8 cellular contexts compared by ENCODE assay signal in the genomic region with DNA sequence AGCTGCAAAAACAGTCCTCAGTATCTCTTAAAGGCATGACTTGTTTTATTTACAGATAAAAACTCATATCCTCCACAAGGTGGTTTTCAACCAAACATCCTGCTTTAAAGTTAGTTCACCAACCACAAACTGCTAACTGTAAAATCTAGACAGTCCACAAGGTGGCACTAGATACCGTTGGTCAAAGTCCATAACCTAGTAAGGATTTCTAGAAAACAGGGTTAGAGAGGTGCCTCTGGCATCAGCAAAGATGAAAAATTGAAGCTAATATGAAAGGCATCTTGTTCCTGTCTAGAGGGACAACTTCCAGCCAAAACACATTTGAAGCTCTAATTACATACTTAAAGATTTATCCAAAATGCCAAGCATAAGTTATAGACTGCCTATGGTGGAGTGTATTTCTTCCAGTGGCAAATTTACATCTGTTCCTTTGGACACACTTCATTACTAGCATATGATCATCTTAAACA. TPM values are rescaled to one million over a fixed set of nuclear protein-coding genes. Genes with fewer than 3 reads are reported as not detected.
DNase-seq lines count a peak whose midpoint lies in the region; ATAC-seq and TF ChIP-seq lines count a peak whose summit lies in the region.

No MANE protein-coding gene starts in this region.

- TF ChIP-seq CTCF in chondrocyte (IDR thresholded peaks at IDR 0.05) (peak; percentile 99), liver (IDR thresholded peaks at IDR 0.05; ENCODE audit: low read depth, low read length, missing input control) (peak; percentile 87)

- ATAC-seq in GM18907 (IDR thresholded peaks at IDR 0.05; ENCODE audit: unreplicated experiment) (peak; percentile 72), HG03097 (IDR thresholded peaks at IDR 0.05; ENCODE audit: low FRiP score, unreplicated experiment) (peak; percentile 75)

- no peak overlapping the region for H3K4me3 ChIP-seq in CD4-positive, alpha-beta memory T cell (ENCODE audit: low read length in 2 of 2)
- no peak overlapping the region for H3K4me3 ChIP-seq in liver (ENCODE audit: low read depth in 1 of 3, low read length in 3 of 3)

- no peaks in the 10 kb centered on the region for H3K36me3 Mint-ChIP-seq in CD4-positive, alpha-beta memory T cell
- peaks cover 3% of the 10 kb centered on the region for H3K36me3 Mint-ChIP-seq in chondrocyte (ENCODE audit: low read depth)

- no peaks in the 10 kb centered on the region for H3K9me3 ChIP-seq in CD4-positive, alpha-beta memory T cell (ENCODE audit: control insufficient read depth in 1 of 2, low read length in 2 of 2)
- no peaks in the 10 kb centered on the region for H3K9me3 ChIP-seq in liver (ENCODE audit: control insufficient read depth in 4 of 4, low read length in 3 of 4)

- H3K4me1 ChIP-seq in CD4-positive, alpha-beta memory T cell (ENCODE audit: insufficient read depth, low read length) = peaks cover 27% of the 10 kb centered on the region
- H3K4me1 ChIP-seq in liver (ENCODE audit: control insufficient read depth in 4 of 4, insufficient read depth in 4 of 4, low read length in 3 of 4) = no peaks in the 10 kb centered on the region

- no peaks in the 10 kb centered on the region for H3K36me3 ChIP-seq in CD4-positive, alpha-beta memory T cell (ENCODE audit: insufficient read depth, low read length)
- no peaks in the 10 kb centered on the region for H3K36me3 ChIP-seq in liver (ENCODE audit: control insufficient read depth in 4 of 4, insufficient read depth in 3 of 4, low read depth in 1 of 4, low read length in 3 of 4)

- no peaks in the 10 kb centered on the region for H3K27me3 ChIP-seq in CD4-positive, alpha-beta memory T cell (ENCODE audit: insufficient read depth, low read length)
- no peaks in the 10 kb centered on the region for H3K27me3 ChIP-seq in liver (ENCODE audit: control insufficient read depth in 4 of 4, insufficient read depth in 4 of 4, low read length in 3 of 4)

- no peak overlapping the region for H3K27ac ChIP-seq in CD4-positive, alpha-beta memory T cell (ENCODE audit: low read depth, low read length)
- H3K27ac ChIP-seq in liver (ENCODE audit: low read depth in 1 of 2, low read length in 2 of 2) = no peak overlapping the region

- intact Hi-C loops in CD4-positive, alpha-beta memory T cell (cut with micrococcal nuclease) = loop anchor here (1.0 to 5.0 kb wide), 9 partner anchors 57 to 547 kb away; partner anchors contain the start of gene ACTL6A

- peak overlapping the region in 5 of 7 donors; percentile 4 to 66 (median 53) for H3K27ac Mint-ChIP-seq in CD4-positive, alpha-beta memory T cell
- peak overlapping the region; percentile 57 for H3K27ac Mint-ChIP-seq in chondrocyte (ENCODE audit: unreplicated experiment)

- no peak overlapping the region for H3K9ac ChIP-seq in liver (ENCODE audit: low read depth in 1 of 2, low read length in 2 of 2)

- TF ChIP-seq RAD21 in liver (IDR thresholded peaks at IDR 0.05) = peak; percentile 93 to 98

- WGBS in liver = 0% methylated on average over 1 of the region's 1 CpG

- H3K9me3 Mint-ChIP-seq in CD4-positive, alpha-beta memory T cell = no peaks in the 10 kb centered on the region
- H3K9me3 Mint-ChIP-seq in chondrocyte (ENCODE audit: low read depth) = peaks cover 4% of the 10 kb centered on the region

- CTCF ChIA-PET in CD4-positive, alpha-beta memory T cell (lab: Charles Lee; ENCODE audit: partially characterized antibody) = interaction anchor here (0.6 to 3.5 kb wide), 29 partner anchors 11 to 546 kb away, joined by 3 to 80 read pairs (median 5); partner anchors contain the start of genes ACTL6A, MFN1, PIK3CA and ZMAT3

- peaks cover 19 to 34% (median 31%) of the 10 kb centered on the region in 4 donors for H3K4me1 Mint-ChIP-seq in CD4-positive, alpha-beta memory T cell
- peaks cover 10% of the 10 kb centered on the region for H3K4me1 Mint-ChIP-seq in chondrocyte (ENCODE audit: low read depth)

- H3K27me3 Mint-ChIP-seq in CD4-positive, alpha-beta memory T cell = peaks cover 0 to 1% of the 10 kb centered on the region in 2 donors
- no peaks in the 10 kb centered on the region for H3K27me3 Mint-ChIP-seq in chondrocyte (ENCODE audit: low read depth)

- POLR2A ChIA-PET in CD4-positive, alpha-beta memory T cell (lab: Charles Lee; ENCODE audit: partially characterized antibody) = interaction anchor here (1.4 to 2.3 kb wide), 8 partner anchors 19 to 308 kb away, joined by 3 to 14 read pairs (median 10); partner anchors contain the start of genes PIK3CA, ZMAT3 and ZNF639

- peak; percentile 79 to 82 (median 79) for DNase-seq in CD4-positive, alpha-beta memory T cell
- DNase-seq in NCI-H2081 (lab: John Stamatoyannopoulos, UW) = peak; percentile 87 to 88
- peak; percentile 33 for DNase-seq in T-helper 9 cell
- no peak for DNase-seq in chondrocyte (ENCODE audit: low spot score)
- peak; percentile 8 for DNase-seq in stimulated activated naive CD4-positive, alpha-beta T cell treated with Interleukin-2 at 50 U/mL for 16 hours (lab: John Stamatoyannopoulos, UW)

- H3K4me3 Mint-ChIP-seq in CD4-positive, alpha-beta memory T cell = peak overlapping the region in 2 of 8 donors; percentile 26 to 33
- no peak overlapping the region for H3K4me3 Mint-ChIP-seq in chondrocyte (ENCODE audit: unreplicated experiment)

TF ChIP-seq in liver, 16 proteins besides CTCF, POLR2A, EP300 and RAD21:
- no peak for TF ChIP-seq GABPA (IDR thresholded peaks at IDR 0.05 in 1 of 2, conservative IDR thresholded peaks at IDR 0.05 in 1 of 2)
- peak; percentile 92 to 96 for TF ChIP-seq HNF4A (conservative IDR thresholded peaks at IDR 0.05)
- peak; percentile 31 for TF ChIP-seq NR2F2 (IDR thresholded peaks at IDR 0.05)
- TF ChIP-seq JUND (IDR thresholded peaks at IDR 0.05) = peak in 1 of 2 donors; percentile 23
- peak; percentile 96 for TF ChIP-seq HNF4G (IDR thresholded peaks at IDR 0.05)
- TF ChIP-seq RXRA (IDR thresholded peaks at IDR 0.05) = peak in 1 of 2 donors; percentile 7
- TF ChIP-seq REST (IDR thresholded peaks at IDR 0.05) = no peak
- TF ChIP-seq YY1 (IDR thresholded peaks at IDR 0.05) = no peak
- no peak for TF ChIP-seq ZBTB33 (IDR thresholded peaks at IDR 0.05)
- TF ChIP-seq SP1 (IDR thresholded peaks at IDR 0.05) = no peak
- TF ChIP-seq FOXA2 (IDR thresholded peaks at IDR 0.05) = no peak
- TF ChIP-seq MAX (IDR thresholded peaks at IDR 0.05) = no peak
- TF ChIP-seq TAF1 (conservative IDR thresholded peaks at IDR 0.05) = no peak
- no peak for TF ChIP-seq FOXA1 (IDR thresholded peaks at IDR 0.05)
- TF ChIP-seq ATF3 (IDR thresholded peaks at IDR 0.05) = no peak
- TF ChIP-seq EGR1 (IDR thresholded peaks at IDR 0.05; ENCODE audit: low read depth in 2 of 2) = no peak

RNA-seq across cellular contexts. Expression of gene ZMAT3, which starts 56.0 kb away (rescaled TPM):
- total RNA-seq in CD4-positive, alpha-beta memory T cell = 10 to 100 TPM; 18.5 to 20.0 TPM
- polyA plus RNA-seq in CD4-positive, alpha-beta memory T cell = 10 to 100 TPM; 13.7 to 20.5 TPM
- total RNA-seq in chondrocyte (80.6 to 108 TPM (median 80.7 TPM) in 3 replicates), liver (1 to 10 TPM; 2.8 to 5.4 TPM)
- polyA plus RNA-seq in liver = 1 to 10 TPM; 1.9 to 2.8 TPM
